ENCODE assay signal across 1 cellular context in genomic region chr3:47781685-47782537, GRCh38.
A peak's percentile ranks its signal among the peaks of the same experiment; 100 is the strongest.
TF ChIP-seq lines count a peak whose summit lies in the region.

Gene SMARCC1 (minus strand): TSS chr3:47781893. CDS start chr3:47781797, 96 bp downstream.

TF ChIP-seq in K562, 482 proteins besides CTCF, POLR2A, EP300 and RAD21 (continued from another document and continues in another):
- TF ChIP-seq RERE (CRISPR knock-in tag; IDR thresholded peaks at IDR 0.05; ENCODE audit: borderline replicate concordance) (no peak), MCM2 (IDR thresholded peaks at IDR 0.05; ENCODE audit: low read depth) (no peak), EWSR1 (IDR thresholded peaks at IDR 0.05; ENCODE audit: borderline replicate concordance, low read depth, partially characterized antibody) (no peak), NFXL1 (CRISPR knock-in tag; IDR thresholded peaks at IDR 0.05) (no peak), PHF21A (IDR thresholded peaks at IDR 0.05; ENCODE audit: borderline replicate concordance, low read depth) (no peak), ZNF354B (CRISPR knock-in tag; IDR thresholded peaks at IDR 0.05) (no peak), BMI1 (IDR thresholded peaks at IDR 0.05; ENCODE audit: low read length) (no peak), GATAD2B (IDR thresholded peaks at IDR 0.05; ENCODE audit: borderline replicate concordance) (peak; percentile 91; the same call in 1 of the 2 replicates), CBFA2T3 (IDR thresholded peaks at IDR 0.05) (0 out of 2 replicates have a peak, but pooled peaks have one; percentile 8), ZNF436 (CRISPR knock-in tag; IDR thresholded peaks at IDR 0.05) (no peak), BHLHE40 (IDR thresholded peaks at IDR 0.05; ENCODE audit: low read length) (peak; percentile 86), UBTF (IDR thresholded peaks at IDR 0.05; ENCODE audit: borderline replicate concordance in 1 of 2, low read depth in 2 of 2, low read length in 2 of 2) (peak in 1 of 2 experiments; percentile 97), ZNF280A (IDR thresholded peaks at IDR 0.05; ENCODE audit: low read depth, partially characterized antibody) (no peak), POLR2H (tag; IDR thresholded peaks at IDR 0.05; ENCODE audit: low read depth) (peak; percentile 88), MYC (IDR thresholded peaks at IDR 0.05; ENCODE audit: low read depth, low read length) (peak; percentile 9), MYC (CRISPR knock-in tag; IDR thresholded peaks at IDR 0.05; ENCODE audit: borderline replicate concordance, low read depth) (peak; percentile 78; the same call in 1 of the 2 replicates), HMGXB4 (CRISPR knock-in tag; IDR thresholded peaks at IDR 0.05) (0 out of 2 replicates have a peak, but pooled peaks have one; percentile 69), NCOA1 (IDR thresholded peaks at IDR 0.05; ENCODE audit: low read depth) (peak; percentile 67; the same call in 1 of the 2 replicates), TRIM24 (IDR thresholded peaks at IDR 0.05) (peak in 1 of 2 experiments; percentile 52; a peak in 1 of 4 replicates), MXD1 (CRISPR knock-in tag; IDR thresholded peaks at IDR 0.05; ENCODE audit: borderline replicate concordance, poor library complexity, severe bottlenecking) (no peak), SMAD1 (IDR thresholded peaks at IDR 0.05; ENCODE audit: low read depth, low read length, partially characterized antibody) (peak; percentile 64), NCOA2 (IDR thresholded peaks at IDR 0.05; ENCODE audit: partially characterized antibody in 2 of 2) (no peak), KAT8 (IDR thresholded peaks at IDR 0.05; ENCODE audit: low read depth) (no peak), CLOCK (CRISPR knock-in tag; IDR thresholded peaks at IDR 0.05; ENCODE audit: borderline replicate concordance) (no peak), CHD1 (IDR thresholded peaks at IDR 0.05; ENCODE audit: low read length) (peak; percentile 60), MLLT1 (IDR thresholded peaks at IDR 0.05) (peak in 1 of 2 experiments; percentile 85; a peak in 2 of 4 replicates), HMBOX1 (IDR thresholded peaks at IDR 0.05) (no peak), ARHGAP35 (IDR thresholded peaks at IDR 0.05; ENCODE audit: partially characterized antibody) (no peak), ZNF134 (CRISPR knock-in tag; conservative IDR thresholded peaks at IDR 0.05) (no peak), DNMT1 (IDR thresholded peaks at IDR 0.05) (no peak), ZNF280B (CRISPR knock-in tag; IDR thresholded peaks at IDR 0.05) (no peak), BRD9 (IDR thresholded peaks at IDR 0.05; ENCODE audit: low read depth, partially characterized antibody) (peak; percentile 78), ZFP30 (CRISPR knock-in tag; IDR thresholded peaks at IDR 0.05; ENCODE audit: borderline replicate concordance) (no peak), ZBTB43 (CRISPR knock-in tag; IDR thresholded peaks at IDR 0.05) (no peak), IFI16 (CRISPR knock-in tag; IDR thresholded peaks at IDR 0.05) (no peak), MIER1 (IDR thresholded peaks at IDR 0.05; ENCODE audit: low read depth) (no peak), ZFP1 (CRISPR knock-in tag; IDR thresholded peaks at IDR 0.05) (no peak), MCM3 (IDR thresholded peaks at IDR 0.05) (no peak), NFYB (IDR thresholded peaks at IDR 0.05; ENCODE audit: extremely low read depth, insufficient read length) (no peak), TRIM28 (IDR thresholded peaks at IDR 0.05) (no peak; the same call in 1 of the 2 replicates), TAF1 (IDR thresholded peaks at IDR 0.05; ENCODE audit: control insufficient read depth, extremely low read depth, insufficient read depth, low read length, severe bottlenecking) (peak; percentile 90)
